In the genomic region with DNA sequence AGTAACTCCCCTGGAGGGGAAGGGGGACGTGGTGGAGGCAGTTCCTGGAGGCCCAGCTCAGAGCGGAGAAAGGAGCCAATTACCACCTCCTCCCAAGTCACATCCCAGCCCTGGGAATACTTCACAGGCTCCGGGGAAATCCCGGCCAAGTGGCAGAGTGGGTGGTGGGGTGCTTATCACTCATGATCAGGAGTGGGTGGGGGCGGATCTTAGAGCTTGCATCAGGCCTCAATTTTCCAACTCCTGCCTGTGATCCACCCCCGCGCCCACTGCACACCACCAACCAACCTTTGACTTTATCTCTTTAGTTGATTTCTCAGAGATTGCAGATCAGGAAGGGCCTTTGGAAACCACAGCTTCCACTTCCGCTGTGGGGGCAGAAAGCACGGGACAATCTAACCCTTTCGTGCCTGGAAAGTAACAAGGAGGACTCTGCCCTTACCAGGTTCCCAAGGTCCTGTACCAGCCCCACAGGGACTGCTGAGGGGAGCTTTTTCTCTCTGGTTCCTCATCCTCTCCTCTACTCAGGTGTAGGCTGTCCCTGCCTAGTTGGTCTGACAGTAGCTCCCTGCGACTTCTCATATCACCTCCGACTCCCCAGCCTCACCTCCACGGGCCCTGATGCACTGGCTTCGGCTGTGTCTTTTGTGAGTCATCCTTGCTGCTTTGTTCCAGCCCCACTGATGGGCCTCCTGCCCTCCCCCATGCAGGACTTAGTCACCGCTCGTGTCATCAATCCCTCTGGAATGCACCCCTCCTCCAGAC, we compare ENCODE assay signal across 1 cellular context.
TF ChIP-seq lines count a peak whose summit lies in the region.

No MANE protein-coding gene starts in this region.

TF ChIP-seq in HepG2, 621 proteins besides CTCF, POLR2A, EP300 and RAD21 (continued from another document and continues in another):
- peak; percentile 48 to 82; a peak in 2 of 4 replicates for TF ChIP-seq HMGXB4 (CRISPR knock-in tag; IDR thresholded peaks at IDR 0.05; ENCODE audit: borderline replicate concordance in 1 of 2, low read depth in 1 of 2)
- peak; percentile 99 for TF ChIP-seq ZNF652 (CRISPR knock-in tag; IDR thresholded peaks at IDR 0.05; ENCODE audit: borderline replicate concordance, low read depth)
- TF ChIP-seq ZNF12 (CRISPR knock-in tag; IDR thresholded peaks at IDR 0.05): peak; percentile 41; the same call in 1 of the 2 replicates
- no peak for TF ChIP-seq MAF1 (CRISPR knock-in tag; IDR thresholded peaks at IDR 0.05; ENCODE audit: borderline replicate concordance)
- TF ChIP-seq MAZ (IDR thresholded peaks at IDR 0.05; ENCODE audit: borderline replicate concordance, low read depth, low read length): peak; percentile 63; the same call in 1 of the 2 replicates
- TF ChIP-seq MAZ (CRISPR knock-in tag; IDR thresholded peaks at IDR 0.05; ENCODE audit: low read depth): peak; percentile 76; the same call in 1 of the 2 replicates
- TF ChIP-seq, protein P1, sequence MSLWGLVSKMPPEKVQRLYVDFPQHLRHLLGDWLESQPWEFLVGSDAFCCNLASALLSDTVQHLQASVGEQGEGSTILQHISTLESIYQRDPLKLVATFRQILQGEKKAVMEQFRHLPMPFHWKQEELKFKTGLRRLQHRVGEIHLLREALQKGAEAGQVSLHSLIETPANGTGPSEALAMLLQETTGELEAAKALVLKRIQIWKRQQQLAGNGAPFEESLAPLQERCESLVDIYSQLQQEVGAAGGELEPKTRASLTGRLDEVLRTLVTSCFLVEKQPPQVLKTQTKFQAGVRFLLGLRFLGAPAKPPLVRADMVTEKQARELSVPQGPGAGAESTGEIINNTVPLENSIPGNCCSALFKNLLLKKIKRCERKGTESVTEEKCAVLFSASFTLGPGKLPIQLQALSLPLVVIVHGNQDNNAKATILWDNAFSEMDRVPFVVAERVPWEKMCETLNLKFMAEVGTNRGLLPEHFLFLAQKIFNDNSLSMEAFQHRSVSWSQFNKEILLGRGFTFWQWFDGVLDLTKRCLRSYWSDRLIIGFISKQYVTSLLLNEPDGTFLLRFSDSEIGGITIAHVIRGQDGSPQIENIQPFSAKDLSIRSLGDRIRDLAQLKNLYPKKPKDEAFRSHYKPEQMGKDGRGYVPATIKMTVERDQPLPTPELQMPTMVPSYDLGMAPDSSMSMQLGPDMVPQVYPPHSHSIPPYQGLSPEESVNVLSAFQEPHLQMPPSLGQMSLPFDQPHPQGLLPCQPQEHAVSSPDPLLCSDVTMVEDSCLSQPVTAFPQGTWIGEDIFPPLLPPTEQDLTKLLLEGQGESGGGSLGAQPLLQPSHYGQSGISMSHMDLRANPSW (CRISPR knock-in tag; IDR thresholded peaks at IDR 0.05; ENCODE audit: borderline replicate concordance): no peak
- TF ChIP-seq POLR2AphosphoS5 (IDR thresholded peaks at IDR 0.05; ENCODE audit: low read depth, low read length): peak; percentile 90
- TF ChIP-seq ZNF549 (CRISPR knock-in tag; IDR thresholded peaks at IDR 0.05): no peak
- TF ChIP-seq ARHGAP35 (CRISPR knock-in tag; IDR thresholded peaks at IDR 0.05; ENCODE audit: borderline replicate concordance): no peak; the same call in 1 of the 2 replicates
- TF ChIP-seq, protein P2, sequence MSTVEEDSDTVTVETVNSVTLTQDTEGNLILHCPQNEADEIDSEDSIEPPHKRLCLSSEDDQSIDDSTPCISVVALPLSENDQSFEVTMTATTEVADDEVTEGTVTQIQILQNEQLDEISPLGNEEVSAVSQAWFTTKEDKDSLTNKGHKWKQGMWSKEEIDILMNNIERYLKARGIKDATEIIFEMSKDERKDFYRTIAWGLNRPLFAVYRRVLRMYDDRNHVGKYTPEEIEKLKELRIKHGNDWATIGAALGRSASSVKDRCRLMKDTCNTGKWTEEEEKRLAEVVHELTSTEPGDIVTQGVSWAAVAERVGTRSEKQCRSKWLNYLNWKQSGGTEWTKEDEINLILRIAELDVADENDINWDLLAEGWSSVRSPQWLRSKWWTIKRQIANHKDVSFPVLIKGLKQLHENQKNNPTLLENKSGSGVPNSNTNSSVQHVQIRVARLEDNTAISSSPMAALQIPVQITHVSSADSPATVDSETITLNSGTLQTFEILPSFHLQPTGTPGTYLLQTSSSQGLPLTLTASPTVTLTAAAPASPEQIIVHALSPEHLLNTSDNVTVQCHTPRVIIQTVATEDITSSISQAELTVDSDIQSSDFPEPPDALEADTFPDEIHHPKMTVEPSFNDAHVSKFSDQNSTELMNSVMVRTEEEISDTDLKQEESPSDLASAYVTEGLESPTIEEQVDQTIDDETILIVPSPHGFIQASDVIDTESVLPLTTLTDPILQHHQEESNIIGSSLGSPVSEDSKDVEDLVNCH (CRISPR knock-in tag; IDR thresholded peaks at IDR 0.05): no peak
- peak; percentile 89; the same call in 1 of the 2 replicates for TF ChIP-seq ZNF614 (CRISPR knock-in tag; IDR thresholded peaks at IDR 0.05; ENCODE audit: borderline replicate concordance)
- TF ChIP-seq ZNF350 (CRISPR knock-in tag; IDR thresholded peaks at IDR 0.05; ENCODE audit: borderline replicate concordance, low read depth): peak; percentile 81
- TF ChIP-seq GTF2F1 (IDR thresholded peaks at IDR 0.05; ENCODE audit: low read length): 0 out of 2 replicates have a peak, but pooled peaks have one; percentile 78
- TF ChIP-seq SMC3 (IDR thresholded peaks at IDR 0.05; ENCODE audit: low read length): no peak
- TF ChIP-seq, protein P3, sequence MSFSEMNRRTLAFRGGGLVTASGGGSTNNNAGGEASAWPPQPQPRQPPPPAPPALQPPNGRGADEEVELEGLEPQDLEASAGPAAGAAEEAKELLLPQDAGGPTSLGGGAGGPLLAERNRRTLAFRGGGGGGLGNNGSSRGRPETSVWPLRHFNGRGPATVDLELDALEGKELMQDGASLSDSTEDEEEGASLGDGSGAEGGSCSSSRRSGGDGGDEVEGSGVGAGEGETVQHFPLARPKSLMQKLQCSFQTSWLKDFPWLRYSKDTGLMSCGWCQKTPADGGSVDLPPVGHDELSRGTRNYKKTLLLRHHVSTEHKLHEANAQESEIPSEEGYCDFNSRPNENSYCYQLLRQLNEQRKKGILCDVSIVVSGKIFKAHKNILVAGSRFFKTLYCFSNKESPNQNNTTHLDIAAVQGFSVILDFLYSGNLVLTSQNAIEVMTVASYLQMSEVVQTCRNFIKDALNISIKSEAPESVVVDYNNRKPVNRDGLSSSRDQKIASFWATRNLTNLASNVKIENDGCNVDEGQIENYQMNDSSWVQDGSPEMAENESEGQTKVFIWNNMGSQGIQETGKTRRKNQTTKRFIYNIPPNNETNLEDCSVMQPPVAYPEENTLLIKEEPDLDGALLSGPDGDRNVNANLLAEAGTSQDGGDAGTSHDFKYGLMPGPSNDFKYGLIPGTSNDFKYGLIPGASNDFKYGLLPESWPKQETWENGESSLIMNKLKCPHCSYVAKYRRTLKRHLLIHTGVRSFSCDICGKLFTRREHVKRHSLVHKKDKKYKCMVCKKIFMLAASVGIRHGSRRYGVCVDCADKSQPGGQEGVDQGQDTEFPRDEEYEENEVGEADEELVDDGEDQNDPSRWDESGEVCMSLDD (CRISPR knock-in tag; IDR thresholded peaks at IDR 0.05; ENCODE audit: borderline replicate concordance): peak; percentile 94; the same call in 1 of the 2 replicates
- TF ChIP-seq HES4 (CRISPR knock-in tag; IDR thresholded peaks at IDR 0.05; ENCODE audit: borderline replicate concordance): peak; percentile 77
- TF ChIP-seq ZNF713 (CRISPR knock-in tag; IDR thresholded peaks at IDR 0.05): no peak
- peak; percentile 60; the same call in 1 of the 2 replicates for TF ChIP-seq KDM1A (CRISPR knock-in tag; IDR thresholded peaks at IDR 0.05)
- TF ChIP-seq MXI1 (IDR thresholded peaks at IDR 0.05; ENCODE audit: borderline replicate concordance, low read depth, low read length): peak; percentile 75; the same call in 1 of the 3 replicates
- no peak; the same call in 1 of the 2 replicates for TF ChIP-seq ZNF44 (CRISPR knock-in tag; IDR thresholded peaks at IDR 0.05)
- no peak for TF ChIP-seq ZNF513 (CRISPR knock-in tag; conservative IDR thresholded peaks at IDR 0.05)
- TF ChIP-seq NR2F1 (CRISPR knock-in tag; IDR thresholded peaks at IDR 0.05): peak; percentile 9 to 54; a peak in 2 of 4 replicates
- TF ChIP-seq ZNF737 (CRISPR knock-in tag; IDR thresholded peaks at IDR 0.05; ENCODE audit: borderline replicate concordance): no peak
- TF ChIP-seq ONECUT2 (CRISPR knock-in tag; IDR thresholded peaks at IDR 0.05): no peak
- TF ChIP-seq ZNF577 (CRISPR knock-in tag; IDR thresholded peaks at IDR 0.05; ENCODE audit: borderline replicate concordance, low read depth): no peak
- TF ChIP-seq ZNF589 (CRISPR knock-in tag; conservative IDR thresholded peaks at IDR 0.05): no peak; the same call in none of the 2 replicates
- TF ChIP-seq, protein P4, sequence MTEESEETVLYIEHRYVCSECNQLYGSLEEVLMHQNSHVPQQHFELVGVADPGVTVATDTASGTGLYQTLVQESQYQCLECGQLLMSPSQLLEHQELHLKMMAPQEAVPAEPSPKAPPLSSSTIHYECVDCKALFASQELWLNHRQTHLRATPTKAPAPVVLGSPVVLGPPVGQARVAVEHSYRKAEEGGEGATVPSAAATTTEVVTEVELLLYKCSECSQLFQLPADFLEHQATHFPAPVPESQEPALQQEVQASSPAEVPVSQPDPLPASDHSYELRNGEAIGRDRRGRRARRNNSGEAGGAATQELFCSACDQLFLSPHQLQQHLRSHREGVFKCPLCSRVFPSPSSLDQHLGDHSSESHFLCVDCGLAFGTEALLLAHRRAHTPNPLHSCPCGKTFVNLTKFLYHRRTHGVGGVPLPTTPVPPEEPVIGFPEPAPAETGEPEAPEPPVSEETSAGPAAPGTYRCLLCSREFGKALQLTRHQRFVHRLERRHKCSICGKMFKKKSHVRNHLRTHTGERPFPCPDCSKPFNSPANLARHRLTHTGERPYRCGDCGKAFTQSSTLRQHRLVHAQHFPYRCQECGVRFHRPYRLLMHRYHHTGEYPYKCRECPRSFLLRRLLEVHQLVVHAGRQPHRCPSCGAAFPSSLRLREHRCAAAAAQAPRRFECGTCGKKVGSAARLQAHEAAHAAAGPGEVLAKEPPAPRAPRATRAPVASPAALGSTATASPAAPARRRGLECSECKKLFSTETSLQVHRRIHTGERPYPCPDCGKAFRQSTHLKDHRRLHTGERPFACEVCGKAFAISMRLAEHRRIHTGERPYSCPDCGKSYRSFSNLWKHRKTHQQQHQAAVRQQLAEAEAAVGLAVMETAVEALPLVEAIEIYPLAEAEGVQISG (CRISPR knock-in tag; IDR thresholded peaks at IDR 0.05): peak; percentile 81
- TF ChIP-seq ZC3H13 (CRISPR knock-in tag; IDR thresholded peaks at IDR 0.05): peak; percentile 52
- TF ChIP-seq THAP7 (CRISPR knock-in tag; IDR thresholded peaks at IDR 0.05): no peak
- TF ChIP-seq ZNF770 (CRISPR knock-in tag; IDR thresholded peaks at IDR 0.05): peak; percentile 92
- no peak; the same call in none of the 2 replicates for TF ChIP-seq MIER2 (CRISPR knock-in tag; IDR thresholded peaks at IDR 0.05)
- TF ChIP-seq MAFF (IDR thresholded peaks at IDR 0.05; ENCODE audit: low read depth, low read length): no peak
- peak; percentile 80 for TF ChIP-seq KDM2A (CRISPR knock-in tag; IDR thresholded peaks at IDR 0.05; ENCODE audit: borderline replicate concordance, low read depth)
- no peak for TF ChIP-seq RARG (CRISPR knock-in tag; IDR thresholded peaks at IDR 0.05; ENCODE audit: low read depth)
- peak; percentile 93 for TF ChIP-seq ZBTB38 (CRISPR knock-in tag; IDR thresholded peaks at IDR 0.05)
- peak; percentile 50; the same call in 1 of the 2 replicates for TF ChIP-seq SIN3A (IDR thresholded peaks at IDR 0.05; ENCODE audit: borderline replicate concordance, low read depth, low read length)
- peak; percentile 80 for TF ChIP-seq HOXA5 (CRISPR knock-in tag; IDR thresholded peaks at IDR 0.05)
